In genomic region chr9:79570449-79571308, GRCh38 we compare ENCODE assay signal across 8 cellular contexts. TPM values are rescaled to one million over a fixed set of nuclear protein-coding genes. Genes with fewer than 3 reads are reported as not detected.
DNase-seq lines count a peak whose midpoint lies in the region; ATAC-seq and TF ChIP-seq lines count a peak whose summit lies in the region.

No MANE protein-coding gene starts in this region.

- H3K4me3 Mint-ChIP-seq in CD8-positive, alpha-beta memory T cell: no peak overlapping the region
- H3K4me3 Mint-ChIP-seq in activated CD4-positive, alpha-beta T cell treated with anti-CD3 and anti-CD28 coated beads, Interleukin-2, amount 10 ng/mL, durations not matched to agents 24 days and 14 days: no peak overlapping the region
- H3K4me3 Mint-ChIP-seq in memory B cell: peak overlapping the region; percentile 80

- no peaks in the 10 kb centered on the region for H3K36me3 ChIP-seq in CD8-positive, alpha-beta memory T cell (ENCODE audit: insufficient read depth, low read length)
- H3K36me3 ChIP-seq in ectodermal cell (ENCODE audit: control insufficient read depth, insufficient read depth, low read length): no peaks in the 10 kb centered on the region

- H3K27ac ChIP-seq in CD8-positive, alpha-beta memory T cell (ENCODE audit: low read depth, low read length): peak overlapping the region; percentile 52
- H3K27ac ChIP-seq in HL-60 (replicated peaks): peak overlapping the region; percentile 77
- H3K27ac ChIP-seq in ectodermal cell (ENCODE audit: insufficient read depth, low read depth, low read length, poor library complexity, severe bottlenecking): peak overlapping the region; percentile 95

- CTCF ChIA-PET in CD8-positive, alpha-beta memory T cell (lab: Charles Lee): interaction anchor here (1.0 to 1.6 kb wide), 5 partner anchors 10 to 310 kb away, joined by 3 to 5 read pairs (median 3); no protein-coding TSS in a partner anchor

- peaks cover 0 to 3% (median 0%) of the 10 kb centered on the region in 5 donors for H3K9me3 Mint-ChIP-seq in CD8-positive, alpha-beta memory T cell
- no peaks in the 10 kb centered on the region for H3K9me3 Mint-ChIP-seq in activated CD4-positive, alpha-beta T cell treated with anti-CD3 and anti-CD28 coated beads, Interleukin-2, amount 10 ng/mL, durations not matched to agents 24 days and 14 days
- H3K9me3 Mint-ChIP-seq in memory B cell: no peaks in the 10 kb centered on the region

- H3K36me3 Mint-ChIP-seq in CD8-positive, alpha-beta memory T cell: peaks cover 0 to 9% (median under 1%) of the 10 kb centered on the region in 3 donors
- peaks cover 10% of the 10 kb centered on the region for H3K36me3 Mint-ChIP-seq in activated CD4-positive, alpha-beta T cell treated with anti-CD3 and anti-CD28 coated beads, Interleukin-2, amount 10 ng/mL, durations not matched to agents 24 days and 14 days (ENCODE audit: low read depth)
- H3K36me3 Mint-ChIP-seq in memory B cell: no peaks in the 10 kb centered on the region

- H3K4me1 ChIP-seq in CD8-positive, alpha-beta memory T cell (ENCODE audit: insufficient read depth, low read length): peaks cover 26% of the 10 kb centered on the region
- no peaks in the 10 kb centered on the region for H3K4me1 ChIP-seq in ectodermal cell (ENCODE audit: control insufficient read depth, insufficient read depth, low read length)

- peak overlapping the region in 4 of 8 donors; percentile 9 to 54 (median 29) for H3K27ac Mint-ChIP-seq in CD8-positive, alpha-beta memory T cell
- H3K27ac Mint-ChIP-seq in activated CD4-positive, alpha-beta T cell treated with anti-CD3 and anti-CD28 coated beads, Interleukin-2, amount 10 ng/mL, durations not matched to agents 24 days and 14 days: peak overlapping the region; percentile 78
- no peak overlapping the region for H3K27ac Mint-ChIP-seq in memory B cell

- H3K4me1 Mint-ChIP-seq in CD8-positive, alpha-beta memory T cell: peaks cover 23 to 32% (median 30%) of the 10 kb centered on the region in 3 donors
- H3K4me1 Mint-ChIP-seq in activated CD4-positive, alpha-beta T cell treated with anti-CD3 and anti-CD28 coated beads, Interleukin-2, amount 10 ng/mL, durations not matched to agents 24 days and 14 days: peaks cover 23% of the 10 kb centered on the region
- H3K4me1 Mint-ChIP-seq in memory B cell: peaks cover 18% of the 10 kb centered on the region

- ATAC-seq in memory B cell (ENCODE audit: low read depth) (no peak), HG02610 (IDR thresholded peaks at IDR 0.05; ENCODE audit: unreplicated experiment) (no peak)

- peak overlapping the region; percentile 73 for H3K4me3 ChIP-seq in CD8-positive, alpha-beta memory T cell (ENCODE audit: low read length)
- H3K4me3 ChIP-seq in HL-60 (replicated peaks; ENCODE audit: insufficient read depth, low read length) (peak overlapping the region; percentile 76), ectodermal cell (ENCODE audit: insufficient read depth, low read depth, low read length) (peak overlapping the region; percentile 57)

- no peaks in the 10 kb centered on the region for H3K9me3 ChIP-seq in CD8-positive, alpha-beta memory T cell (ENCODE audit: low read length)
- H3K9me3 ChIP-seq in ectodermal cell (ENCODE audit: control insufficient read depth, low read length): no peaks in the 10 kb centered on the region

- TF ChIP-seq CTCF in HL-60 (IDR thresholded peaks at IDR 0.05; ENCODE audit: insufficient read depth, low read length): no peak

- POLR2A ChIA-PET in CD8-positive, alpha-beta memory T cell (lab: Charles Lee): interaction anchor here (0.6 to 2.2 kb wide), 11 partner anchors 12 to 312 kb away, joined by 3 to 33 read pairs (median 4); no protein-coding TSS in a partner anchor

- H3K27me3 ChIP-seq in CD8-positive, alpha-beta memory T cell (ENCODE audit: insufficient read depth, low read length, poor library complexity, severe bottlenecking): no peaks in the 10 kb centered on the region
- H3K27me3 ChIP-seq in HL-60 (ENCODE audit: insufficient read depth, poor library complexity, severe bottlenecking): no peaks in the 10 kb centered on the region
- H3K27me3 ChIP-seq in ectodermal cell (ENCODE audit: control insufficient read depth, insufficient read depth, low read length, poor library complexity, severe bottlenecking): peaks cover 8% of the 10 kb centered on the region

- WGBS in ectodermal cell, 2 experiments: 0% methylated on average over 69 of the region's 69 CpGs

- DNase-seq in CD8-positive, alpha-beta memory T cell: peak in 4 of 5 donors; percentile 19 to 54 (median 34)
- DNase-seq in HL-60 (ENCODE audit: low read depth in 1 of 2, low spot score in 1 of 2) (peak in 1 of 2 experiments; percentile 38), memory B cell (ENCODE audit: low spot score in 2 of 2) (peak; percentile 23 to 49), LoVo (ENCODE audit: low spot score) (no peak)
- DNase-seq in activated CD4-positive, alpha-beta T cell treated with anti-CD3 and anti-CD28 coated beads, Interleukin-2, amount 10 ng/mL, durations not matched to agents 24 days and 14 days: peak; percentile 80
- DNase-seq in stimulated activated naive CD4-positive, alpha-beta T cell treated with Interleukin-2 at 50 U/mL for 16 hours (lab: John Stamatoyannopoulos, UW): peak; percentile 51

- intact Hi-C loops in activated CD4-positive, alpha-beta T cell treated with anti-CD3 and anti-CD28 coated beads, Interleukin-2, amount 10 ng/mL, durations not matched to agents 24 days and 14 days (cut with micrococcal nuclease): loop anchor here (1.0 to 2.0 kb wide), 3 partner anchors 12 to 242 kb away; no protein-coding TSS in a partner anchor

- H3K27me3 Mint-ChIP-seq in CD8-positive, alpha-beta memory T cell: peaks cover 9 to 18% of the 10 kb centered on the region in 2 donors
- H3K27me3 Mint-ChIP-seq in activated CD4-positive, alpha-beta T cell treated with anti-CD3 and anti-CD28 coated beads, Interleukin-2, amount 10 ng/mL, durations not matched to agents 24 days and 14 days: peaks cover 23% of the 10 kb centered on the region
- peaks cover 3% of the 10 kb centered on the region for H3K27me3 Mint-ChIP-seq in memory B cell

RNA-seq across cellular contexts. Expression of gene TLE4, which starts 1.1 kb away (rescaled TPM):
- total RNA-seq in CD8-positive, alpha-beta memory T cell: 10 to 100 TPM; 28.1 to 29.2 TPM
- polyA plus RNA-seq in CD8-positive, alpha-beta memory T cell: 41.6 TPM
- 12.1 and 13.9 TPM in 2 replicates for total RNA-seq in activated CD4-positive, alpha-beta T cell treated with anti-CD3 and anti-CD28 coated beads, Interleukin-2, amount 10 ng/mL, durations not matched to agents 24 days and 14 days
- polyA plus RNA-seq in ectodermal cell (2013, experiment 1 of 4): 227 TPM
- polyA plus RNA-seq in ectodermal cell (2013, experiment 2 of 4): 243 TPM
- polyA plus RNA-seq in ectodermal cell (2013, experiment 3 of 4): 191 TPM
- polyA plus RNA-seq in ectodermal cell (2013, experiment 4 of 4): 201 TPM
